30 cellular contexts compared by ENCODE assay signal in genomic region chr3:43971486-43971885, GRCh38.
"Had no signal": no experiment of that assay in that cellular context is flagged by ENCODE, and none has a peak within 500 bp of the region (broad histone marks: within the 10 kb centered on the region; RNA-seq: fewer than 3 reads in every experiment).

No MANE protein-coding gene starts in this region.

- H3K27ac ChIP-seq: brain microvascular endothelial cell, coronary artery, dorsolateral prefrontal cortex, foreskin keratinocyte, gastrocnemius medialis had no signal

- H3K36me3 Mint-ChIP-seq: activated CD4-positive, alpha-beta memory T cell treated with anti-CD3 and anti-CD28 coated beads for 36 hours; activated CD8-positive, alpha-beta memory T cell treated with anti-CD3 and anti-CD28 coated beads, Interleukin-2, amount 10 ng/mL, durations not matched to agents 7 days and 5 days; activated naive CD4-positive, alpha-beta T cell treated with anti-CD3 and anti-CD28 coated beads, Interleukin-2, amount 50 U/mL, for 24 hours; activated naive CD8-positive, alpha-beta T cell treated with anti-CD3 and anti-CD28 coated beads for 36 hours had no signal

- ATAC-seq: activated CD4-positive, alpha-beta T cell treated with anti-CD3 and anti-CD28 coated beads for 36 hours; activated CD8-positive, alpha-beta memory T cell treated with anti-CD3 and anti-CD28 coated beads, Interleukin-2, amount 10 ng/mL, durations not matched to agents 7 days and 5 days; activated CD8-positive, alpha-beta T cell treated with anti-CD3 and anti-CD28 coated beads, Interleukin-2, amount 10 ng/mL, durations not matched to agents 7 days and 5 days; esophagus mucosa; foreskin keratinocyte; gastrocnemius medialis had no signal

- H3K4me3 ChIP-seq: coronary artery, dorsolateral prefrontal cortex, gastrocnemius medialis had no signal

- H3K4me1 ChIP-seq: foreskin keratinocyte, gastrocnemius medialis had no signal

- H3K27ac Mint-ChIP-seq: activated CD4-positive, alpha-beta memory T cell treated with anti-CD3 and anti-CD28 coated beads for 36 hours; activated CD4-positive, alpha-beta T cell treated with anti-CD3 and anti-CD28 coated beads for 36 hours; activated CD4-positive, alpha-beta T cell treated with anti-CD3 and anti-CD28 coated beads, Interleukin-2, amount 10 ng/mL, durations not matched to agents 24 days and 14 days; activated CD8-positive, alpha-beta memory T cell treated with anti-CD3 and anti-CD28 coated beads, Interleukin-2, amount 10 ng/mL, durations not matched to agents 7 days and 5 days; activated CD8-positive, alpha-beta T cell treated with anti-CD3 and anti-CD28 coated beads, Interleukin-2, amount 10 ng/mL, durations not matched to agents 7 days and 5 days; activated naive CD4-positive, alpha-beta T cell treated with anti-CD3 and anti-CD28 coated beads for 36 hours; activated naive CD4-positive, alpha-beta T cell treated with anti-CD3 and anti-CD28 coated beads, Interleukin-2, amount 50 U/mL, for 24 hours; activated naive CD8-positive, alpha-beta T cell treated with anti-CD3 and anti-CD28 coated beads for 36 hours; activated T-helper 1 cell treated with anti-CD3 and anti-CD28 coated beads, Interleukin-12 subunit alpha, Interleukin-12 subunit beta, Interleukin-2, Interleukin-4 antibody, amounts not matched to agents 30 ng/mL and 10 ng/mL and 1 ng/mL, durations not matched to agents 14 hours and 24 hours and 36 hours; activated T-helper 2 cell treated with anti-CD3 and anti-CD28 coated beads, Interferon-gamma antibody, Interleukin-2, Interleukin-4, amounts not matched to agents 10 μg/mL and 5 μg/mL and 100 μg/mL, durations not matched to agents 14 hours and 24 hours and 36 hours; dendritic cell treated with granulocyte-macrophage colony-stimulating factor and Interleukin-4, amounts not matched to agents 40 ng/mL and 50 ng/mL, for 4 days; endodermal cell had no signal

- FAIRE-seq: astrocyte, bronchial epithelial cell had no signal

- H3K27me3 ChIP-seq: brain microvascular endothelial cell, gastrocnemius medialis had no signal

- H3K4me1 Mint-ChIP-seq: activated CD4-positive, alpha-beta T cell treated with anti-CD3 and anti-CD28 coated beads for 36 hours; activated CD4-positive, alpha-beta T cell treated with anti-CD3 and anti-CD28 coated beads, Interleukin-2, amount 10 ng/mL, durations not matched to agents 24 days and 14 days; activated naive CD4-positive, alpha-beta T cell treated with anti-CD3 and anti-CD28 coated beads, Interleukin-2, amount 50 U/mL, for 24 hours; activated naive CD8-positive, alpha-beta T cell treated with anti-CD3 and anti-CD28 coated beads for 36 hours; central memory CD8-positive, alpha-beta T cell had no signal

- H3K36me3 ChIP-seq: brain microvascular endothelial cell, gastrocnemius medialis had no signal

- DNase-seq: activated CD4-positive, alpha-beta memory T cell treated with anti-CD3 and anti-CD28 coated beads for 36 hours; activated CD4-positive, alpha-beta T cell treated with anti-CD3 and anti-CD28 coated beads for 36 hours; activated CD4-positive, alpha-beta T cell treated with anti-CD3 and anti-CD28 coated beads, Interleukin-2, amount 10 ng/mL, durations not matched to agents 24 days and 14 days; activated CD4-positive, CD25-positive, alpha-beta regulatory T cell; activated CD4-positive, CD25-positive, alpha-beta regulatory T cell treated with anti-CD3 and anti-CD28 coated beads, Interleukin-2, amount 50 U/mL, for 72 hours; activated CD8-positive, alpha-beta memory T cell treated with anti-CD3 and anti-CD28 coated beads, Interleukin-2, amount 10 ng/mL, durations not matched to agents 7 days and 5 days; activated CD8-positive, alpha-beta memory T cell treated with anti-CD3 and anti-CD28 coated beads, Interleukin-2, amount 50 U/mL, for 4 hours; activated CD8-positive, alpha-beta T cell treated with anti-CD3 and anti-CD28 coated beads, Interleukin-2, amount 10 ng/mL, durations not matched to agents 7 days and 5 days; activated effector memory CD4-positive, alpha-beta T cell treated with anti-CD3 and anti-CD28 coated beads, Interleukin-2, amount 50 U/mL, for 16 hours; activated naive CD4-positive, alpha-beta T cell treated with anti-CD3 and anti-CD28 coated beads for 36 hours; activated naive CD8-positive, alpha-beta T cell treated with anti-CD3 and anti-CD28 coated beads for 36 hours; activated T-cell treated with anti-CD3 and anti-CD28 coated beads, Interleukin-2, amount 50 U/mL, for 1 hour; activated T-cell treated with anti-CD3 and anti-CD28 coated beads, Interleukin-2, amount 50 U/mL, for 48 hours; brain microvascular endothelial cell; dorsolateral prefrontal cortex; effector memory CD4-positive, alpha-beta T cell; endodermal cell; foreskin keratinocyte; gastrocnemius medialis; glutamatergic neuron; T-helper 2 cell had no signal

- H3K9me3 Mint-ChIP-seq: activated CD4-positive, alpha-beta T cell treated with anti-CD3 and anti-CD28 coated beads, Interleukin-2, amount 10 ng/mL, durations not matched to agents 24 days and 14 days; activated naive CD4-positive, alpha-beta T cell treated with anti-CD3 and anti-CD28 coated beads, Interleukin-2, amount 50 U/mL, for 24 hours; activated T-helper 1 cell treated with anti-CD3 and anti-CD28 coated beads, Interleukin-12 subunit alpha, Interleukin-12 subunit beta, Interleukin-2, Interleukin-4 antibody, amounts not matched to agents 30 ng/mL and 10 ng/mL and 1 ng/mL, durations not matched to agents 14 hours and 24 hours and 36 hours; activated T-helper 2 cell treated with anti-CD3 and anti-CD28 coated beads, Interferon-gamma antibody, Interleukin-2, Interleukin-4, amounts not matched to agents 10 μg/mL and 5 μg/mL and 100 μg/mL, durations not matched to agents 14 hours and 24 hours and 36 hours; central memory CD8-positive, alpha-beta T cell had no signal

- H3K4me3 Mint-ChIP-seq: activated CD4-positive, alpha-beta memory T cell treated with anti-CD3 and anti-CD28 coated beads for 36 hours; activated CD4-positive, alpha-beta T cell treated with anti-CD3 and anti-CD28 coated beads for 36 hours; activated CD4-positive, alpha-beta T cell treated with anti-CD3 and anti-CD28 coated beads, Interleukin-2, amount 10 ng/mL, durations not matched to agents 24 days and 14 days; activated CD8-positive, alpha-beta memory T cell treated with anti-CD3 and anti-CD28 coated beads, Interleukin-2, amount 10 ng/mL, durations not matched to agents 7 days and 5 days; activated CD8-positive, alpha-beta T cell treated with anti-CD3 and anti-CD28 coated beads, Interleukin-2, amount 10 ng/mL, durations not matched to agents 7 days and 5 days; activated naive CD4-positive, alpha-beta T cell treated with anti-CD3 and anti-CD28 coated beads for 36 hours; activated naive CD4-positive, alpha-beta T cell treated with anti-CD3 and anti-CD28 coated beads, Interleukin-2, amount 50 U/mL, for 24 hours; activated naive CD8-positive, alpha-beta T cell treated with anti-CD3 and anti-CD28 coated beads for 36 hours; activated T-helper 1 cell treated with anti-CD3 and anti-CD28 coated beads, Interleukin-12 subunit alpha, Interleukin-12 subunit beta, Interleukin-2, Interleukin-4 antibody, amounts not matched to agents 30 ng/mL and 10 ng/mL and 1 ng/mL, durations not matched to agents 14 hours and 24 hours and 36 hours; central memory CD8-positive, alpha-beta T cell; dendritic cell treated with granulocyte-macrophage colony-stimulating factor and Interleukin-4, amounts not matched to agents 40 ng/mL and 50 ng/mL, for 4 days; endodermal cell had no signal
